ENCODE assay signal across 6 cellular contexts in the genomic region with DNA sequence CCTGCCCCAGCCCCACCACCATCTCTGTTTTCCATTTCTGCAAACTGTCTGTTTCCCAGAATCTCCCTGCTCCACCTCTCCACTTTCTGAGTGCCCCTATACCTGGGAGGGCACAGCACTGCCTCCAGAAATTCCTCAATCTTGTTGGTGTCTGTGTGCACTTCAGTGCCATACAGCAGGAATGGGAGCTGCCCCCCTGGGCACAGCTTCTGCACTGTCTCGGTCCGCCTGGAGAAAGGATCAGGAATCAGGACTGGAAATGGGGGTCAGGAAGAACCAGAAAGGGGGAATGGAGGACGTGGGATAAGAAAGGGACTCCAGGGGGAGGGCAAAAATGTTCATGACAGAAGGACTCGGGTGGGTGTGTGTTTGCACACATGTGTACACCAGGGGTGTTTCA. TPM values are rescaled to one million over a fixed set of nuclear protein-coding genes. Genes with fewer than 3 reads are reported as not detected.
DNase-seq lines count a peak whose midpoint lies in the region; ATAC-seq and TF ChIP-seq lines count a peak whose summit lies in the region.

No MANE protein-coding gene starts in this region.

- H3K4me1 Mint-ChIP-seq in CD4-positive, CD25-positive, alpha-beta regulatory T cell = peaks cover 12 to 83% (median 46%) of the 10 kb centered on the region in 4 donors

- H3K4me3 ChIP-seq in CD4-positive, CD25-positive, alpha-beta regulatory T cell (ENCODE audit: low read depth, low read length) = peak overlapping the region; percentile 93
- H3K4me3 ChIP-seq in WI38 (ENCODE audit: low read depth, low read length) (peak overlapping the region; percentile 100), mesendoderm (ENCODE audit: low read length) (no peak overlapping the region)

- H3K18ac ChIP-seq in mesendoderm (ENCODE audit: low read length) = no peak overlapping the region

- H4K8ac ChIP-seq in mesendoderm (ENCODE audit: low read depth, low read length) = no peak overlapping the region

- peaks cover 13% of the 10 kb centered on the region for H3K79me1 ChIP-seq in mesendoderm (ENCODE audit: low read length)

- ATAC-seq in CD4-positive, CD25-positive, alpha-beta regulatory T cell (ENCODE audit: low read depth in 2 of 2) = no peak
- no peak for ATAC-seq in HG03521 (IDR thresholded peaks at IDR 0.05; ENCODE audit: unreplicated experiment)

- H4K5ac ChIP-seq in mesendoderm (ENCODE audit: low read length) = no peak overlapping the region

- H3K4me3 Mint-ChIP-seq in CD4-positive, CD25-positive, alpha-beta regulatory T cell = peak overlapping the region; percentile 97 to 99 (median 98)

- H3K4ac ChIP-seq in mesendoderm (ENCODE audit: low read depth, low read length) = no peak overlapping the region

- no peak for TF ChIP-seq CTCF in WI38 (IDR thresholded peaks at IDR 0.05; ENCODE audit: low read depth, low read length)

- no peak overlapping the region for H2BK120ac ChIP-seq in mesendoderm (ENCODE audit: low read depth, low read length)

- no peak overlapping the region for H2BK5ac ChIP-seq in mesendoderm (ENCODE audit: low read length)

- H3K27ac Mint-ChIP-seq in CD4-positive, CD25-positive, alpha-beta regulatory T cell = peak overlapping the region; percentile 66 to 89 (median 74)

- H3K56ac ChIP-seq in mesendoderm (ENCODE audit: low read length) = peak overlapping the region; percentile 99

- no peaks in the 10 kb centered on the region for H3K27me3 ChIP-seq in CD4-positive, CD25-positive, alpha-beta regulatory T cell (ENCODE audit: control insufficient read depth, insufficient read depth, low read length)
- H3K27me3 ChIP-seq in mesendoderm (ENCODE audit: insufficient read depth, low read length, poor library complexity) = no peaks in the 10 kb centered on the region

- H3K27me3 Mint-ChIP-seq in CD4-positive, CD25-positive, alpha-beta regulatory T cell = no peaks in the 10 kb centered on the region

- peaks cover 64% of the 10 kb centered on the region for H3K4me1 ChIP-seq in CD4-positive, CD25-positive, alpha-beta regulatory T cell (ENCODE audit: control insufficient read depth, insufficient read depth, low read length, poor library complexity, severe bottlenecking)
- H3K4me1 ChIP-seq in mesendoderm (ENCODE audit: control insufficient read depth, low read depth, low read length) = peaks cover 20% of the 10 kb centered on the region

- peak overlapping the region; percentile 80 for H2AK5ac ChIP-seq in mesendoderm (ENCODE audit: low read length)

- H3K4me2 ChIP-seq in mesendoderm (ENCODE audit: low read length) = no peak overlapping the region

- H3K27ac ChIP-seq in CD4-positive, CD25-positive, alpha-beta regulatory T cell (ENCODE audit: insufficient read depth, low read length, poor library complexity, severe bottlenecking) = peak overlapping the region; percentile 91
- no peak overlapping the region for H3K27ac ChIP-seq in mesendoderm (ENCODE audit: low read depth, low read length)

- peaks cover 29% of the 10 kb centered on the region for H3K79me2 ChIP-seq in mesendoderm (ENCODE audit: control insufficient read depth, insufficient read depth, low read length)

- no peaks in the 10 kb centered on the region for H3K9me3 Mint-ChIP-seq in CD4-positive, CD25-positive, alpha-beta regulatory T cell

- peaks cover 35% of the 10 kb centered on the region for H3K36me3 ChIP-seq in CD4-positive, CD25-positive, alpha-beta regulatory T cell (ENCODE audit: control insufficient read depth, insufficient read depth, low read length)
- peaks cover 16% of the 10 kb centered on the region for H3K36me3 ChIP-seq in mesendoderm (ENCODE audit: control insufficient read depth, insufficient read depth, low read length)

- no peak overlapping the region for H3K23ac ChIP-seq in mesendoderm (ENCODE audit: low read length)

- H3K9ac ChIP-seq in mesendoderm (ENCODE audit: low read length) = peak overlapping the region; percentile 100

- no peak overlapping the region for H2BK15ac ChIP-seq in mesendoderm (replicated peaks; ENCODE audit: low read depth)

- peaks cover 18% of the 10 kb centered on the region for H3K36me3 Mint-ChIP-seq in CD4-positive, CD25-positive, alpha-beta regulatory T cell

- no CpG with 5 or more reads among the region's 4 CpGs for WGBS in mesendoderm (ENCODE audit: extremely low coverage, insufficient coverage, low lambda C conversion rate)

- no peaks in the 10 kb centered on the region for H3K9me3 ChIP-seq in CD4-positive, CD25-positive, alpha-beta regulatory T cell (ENCODE audit: control insufficient read depth in 2 of 2, low read length in 2 of 2)

- no peak for DNase-seq in CD4-positive, CD25-positive, alpha-beta regulatory T cell
- no peak for DNase-seq in mesendoderm
- DNase-seq in occipital lobe (lab: John Stamatoyannopoulos, UW) = no peak
- no peak for DNase-seq in amniotic stem cell (lab: John Stamatoyannopoulos, UW)

RNA-seq across cellular contexts. Expression of gene CLIC1, which starts 2.6 kb away (rescaled TPM):
- total RNA-seq in CD4-positive, CD25-positive, alpha-beta regulatory T cell = 192 TPM
- 100 to 1,000 TPM; 481 to 771 (median 621) TPM for polyA plus RNA-seq in CD4-positive, CD25-positive, alpha-beta regulatory T cell
- polyA plus RNA-seq in mesendoderm (2013, experiment 1 of 2) = 249 TPM
- polyA plus RNA-seq in mesendoderm (2013, experiment 2 of 2) = 252 TPM
- 35.2 TPM for total RNA-seq in occipital lobe

RNA-seq across cellular contexts. Expression of gene DDAH2, which starts 4.6 kb away (rescaled TPM):
- 13.6 TPM for total RNA-seq in CD4-positive, CD25-positive, alpha-beta regulatory T cell
- 10 to 100 TPM; 16.0 to 19.8 (median 17.7) TPM for polyA plus RNA-seq in CD4-positive, CD25-positive, alpha-beta regulatory T cell
- 64.0 TPM for polyA plus RNA-seq in mesendoderm (2013, experiment 1 of 2)
- 61.9 TPM for polyA plus RNA-seq in mesendoderm (2013, experiment 2 of 2)
- 117 TPM for total RNA-seq in occipital lobe

RNA-seq across cellular contexts. Expression of gene MSH5, which starts 6.1 kb away (rescaled TPM):
- total RNA-seq in CD4-positive, CD25-positive, alpha-beta regulatory T cell = 17.4 TPM
- polyA plus RNA-seq in CD4-positive, CD25-positive, alpha-beta regulatory T cell = 1 to 10 TPM; 1.2 to 3.3 (median 1.3) TPM
- 5.4 TPM for polyA plus RNA-seq in mesendoderm (2013, experiment 1 of 2)
- polyA plus RNA-seq in mesendoderm (2013, experiment 2 of 2) = 5.3 TPM
- 4.2 TPM for total RNA-seq in occipital lobe

RNA-seq across cellular contexts. Expression of gene MPIG6B, which starts 10.6 kb away (rescaled TPM):
- 10.8 TPM for total RNA-seq in CD4-positive, CD25-positive, alpha-beta regulatory T cell
- under 1 TPM in 1 of 4 donors, not detected in 3; 0.43 TPM for polyA plus RNA-seq in CD4-positive, CD25-positive, alpha-beta regulatory T cell
- 0.07 TPM for polyA plus RNA-seq in mesendoderm (2013, experiment 1 of 2)
- polyA plus RNA-seq in mesendoderm (2013, experiment 2 of 2) = 0.07 TPM
- total RNA-seq in occipital lobe = not detected

RNA-seq across cellular contexts. Expression of gene LY6G6C, which starts 12.2 kb away (rescaled TPM):
- total RNA-seq in CD4-positive, CD25-positive, alpha-beta regulatory T cell = not detected
- polyA plus RNA-seq in CD4-positive, CD25-positive, alpha-beta regulatory T cell = not detected
- 0.51 TPM for polyA plus RNA-seq in mesendoderm (2013, experiment 1 of 2)
- 0.29 TPM for polyA plus RNA-seq in mesendoderm (2013, experiment 2 of 2)
- total RNA-seq in occipital lobe = 0.31 TPM
